ENCODE assay signal across 22 cellular contexts in genomic region chr11:130157111-130157510, GRCh38. TPM values are rescaled to one million over a fixed set of nuclear protein-coding genes. Genes with fewer than 3 reads are reported as not detected.
"Had no signal": no experiment of that assay in that cellular context is flagged by ENCODE, and none has a peak within 500 bp of the region (broad histone marks: within the 10 kb centered on the region; RNA-seq: fewer than 3 reads in every experiment).

No MANE protein-coding gene starts in this region.

- H3K36me3 Mint-ChIP-seq: activated CD4-positive, alpha-beta memory T cell treated with anti-CD3 and anti-CD28 coated beads for 36 hours; activated CD8-positive, alpha-beta memory T cell treated with anti-CD3 and anti-CD28 coated beads, Interleukin-2, amount 10 ng/mL, durations not matched to agents 7 days and 5 days; brain; T-cell had no signal

- H3K36me3 ChIP-seq: adrenal gland, pancreas, spleen had no signal

- H3K4me3 ChIP-seq: adrenal gland, lung, pancreas, spleen had no signal

- H3K27ac Mint-ChIP-seq: activated CD4-positive, alpha-beta memory T cell treated with anti-CD3 and anti-CD28 coated beads for 36 hours; activated CD8-positive, alpha-beta memory T cell treated with anti-CD3 and anti-CD28 coated beads, Interleukin-2, amount 10 ng/mL, durations not matched to agents 7 days and 5 days; activated naive CD4-positive, alpha-beta T cell treated with anti-CD3 and anti-CD28 coated beads, Interleukin-2, amount 50 U/mL, for 24 hours; brain; effector memory CD8-positive, alpha-beta T cell; stimulated activated naive CD8-positive, alpha-beta T cell treated with anti-CD3 and anti-CD28 coated beads, Interleukin-15, amount 100 ng/mL, for 72 hours; T-cell; type B pancreatic cell had no signal

- ATAC-seq: activated CD8-positive, alpha-beta memory T cell treated with anti-CD3 and anti-CD28 coated beads, Interleukin-2, amount 10 ng/mL, durations not matched to agents 7 days and 5 days; effector memory CD8-positive, alpha-beta T cell; pancreas; sciatic nerve; stimulated activated naive CD8-positive, alpha-beta T cell treated with anti-CD3 and anti-CD28 coated beads, Interleukin-15, amount 100 ng/mL, for 72 hours; T-cell had no signal

- DNase-seq: activated CD4-positive, alpha-beta memory T cell treated with anti-CD3 and anti-CD28 coated beads for 36 hours; activated CD8-positive, alpha-beta memory T cell treated with anti-CD3 and anti-CD28 coated beads, Interleukin-2, amount 10 ng/mL, durations not matched to agents 7 days and 5 days; activated effector memory CD4-positive, alpha-beta T cell treated with Interleukin-2 at 50 U/mL for 16 hours; activated T-cell treated with anti-CD3 and anti-CD28 coated beads, Interleukin-2, amount 50 U/mL, for 1 hour; cerebellar nuclear complex; effector memory CD8-positive, alpha-beta T cell; midbrain; pancreas; spleen; stimulated activated naive CD8-positive, alpha-beta T cell treated with anti-CD3 and anti-CD28 coated beads, Interleukin-15, amount 100 ng/mL, for 72 hours; T-cell; T-helper 9 cell had no signal

- H3K27me3 ChIP-seq: pancreas had no signal

- H3K27ac ChIP-seq: adrenal gland, pancreas, spleen, VCaP had no signal

- H3K9me3 Mint-ChIP-seq: activated CD4-positive, alpha-beta memory T cell treated with anti-CD3 and anti-CD28 coated beads for 36 hours; activated naive CD4-positive, alpha-beta T cell treated with anti-CD3 and anti-CD28 coated beads, Interleukin-2, amount 50 U/mL, for 24 hours; dendritic cell treated with granulocyte-macrophage colony-stimulating factor and Interleukin-4, amounts not matched to agents 40 ng/mL and 50 ng/mL, for 4 days; effector memory CD8-positive, alpha-beta T cell; neural crest cell; stimulated activated naive CD8-positive, alpha-beta T cell treated with anti-CD3 and anti-CD28 coated beads, Interleukin-15, amount 100 ng/mL, for 72 hours; T-cell; type B pancreatic cell had no signal

- H3K9me3 ChIP-seq: adrenal gland, pancreas, spleen had no signal

- H3K4me3 Mint-ChIP-seq: activated CD4-positive, alpha-beta memory T cell treated with anti-CD3 and anti-CD28 coated beads for 36 hours; activated CD8-positive, alpha-beta memory T cell treated with anti-CD3 and anti-CD28 coated beads, Interleukin-2, amount 10 ng/mL, durations not matched to agents 7 days and 5 days; activated naive CD4-positive, alpha-beta T cell treated with anti-CD3 and anti-CD28 coated beads, Interleukin-2, amount 50 U/mL, for 24 hours; brain; dendritic cell treated with granulocyte-macrophage colony-stimulating factor and Interleukin-4, amounts not matched to agents 40 ng/mL and 50 ng/mL, for 4 days; effector memory CD8-positive, alpha-beta T cell; stimulated activated naive CD8-positive, alpha-beta T cell treated with anti-CD3 and anti-CD28 coated beads, Interleukin-15, amount 100 ng/mL, for 72 hours; T-cell had no signal

RNA-seq across cellular contexts. Expression of gene ST14, which starts 2.5 kb away (rescaled TPM):
- total RNA-seq: activated CD4-positive, alpha-beta memory T cell treated with anti-CD3 and anti-CD28 coated beads for 36 hours; activated CD8-positive, alpha-beta memory T cell treated with anti-CD3 and anti-CD28 coated beads, Interleukin-2, amount 10 ng/mL, durations not matched to agents 7 days and 5 days; myocyte had no signal
